In the genomic region with DNA sequence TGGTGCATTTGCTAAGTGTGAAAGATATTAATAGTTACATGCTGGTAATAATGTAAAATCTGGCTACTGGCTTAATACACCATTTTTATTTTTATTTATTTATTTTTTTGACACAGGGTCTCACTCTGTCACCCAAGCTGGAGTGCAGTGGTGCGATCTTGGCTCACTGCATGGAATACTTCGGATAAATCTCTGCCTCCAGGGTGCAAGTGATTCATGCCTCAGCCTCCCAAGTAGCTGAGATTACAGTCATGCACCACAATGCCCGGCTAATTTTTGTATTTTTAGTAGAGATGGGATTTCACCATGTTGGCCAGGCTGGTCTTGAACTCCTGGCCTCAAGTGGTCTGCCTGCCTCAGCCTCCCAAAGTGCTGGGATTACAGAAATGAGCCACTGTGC, we compare ENCODE assay signal across 1 cellular context. TPM values are rescaled to one million over a fixed set of nuclear protein-coding genes. Genes with fewer than 3 reads are reported as not detected.
"Had no signal": no experiment of that assay in that cellular context is flagged by ENCODE, and none has a peak within 500 bp of the region (broad histone marks: within the 10 kb centered on the region; RNA-seq: fewer than 3 reads in every experiment).

No MANE protein-coding gene starts in this region.

RNA-seq across cellular contexts. Expression of gene TIMD4, which starts 4.4 kb away (rescaled TPM):
- total RNA-seq: G401 had no signal
